Comparison of ENCODE assay signal across 8 cellular contexts in the genomic region with DNA sequence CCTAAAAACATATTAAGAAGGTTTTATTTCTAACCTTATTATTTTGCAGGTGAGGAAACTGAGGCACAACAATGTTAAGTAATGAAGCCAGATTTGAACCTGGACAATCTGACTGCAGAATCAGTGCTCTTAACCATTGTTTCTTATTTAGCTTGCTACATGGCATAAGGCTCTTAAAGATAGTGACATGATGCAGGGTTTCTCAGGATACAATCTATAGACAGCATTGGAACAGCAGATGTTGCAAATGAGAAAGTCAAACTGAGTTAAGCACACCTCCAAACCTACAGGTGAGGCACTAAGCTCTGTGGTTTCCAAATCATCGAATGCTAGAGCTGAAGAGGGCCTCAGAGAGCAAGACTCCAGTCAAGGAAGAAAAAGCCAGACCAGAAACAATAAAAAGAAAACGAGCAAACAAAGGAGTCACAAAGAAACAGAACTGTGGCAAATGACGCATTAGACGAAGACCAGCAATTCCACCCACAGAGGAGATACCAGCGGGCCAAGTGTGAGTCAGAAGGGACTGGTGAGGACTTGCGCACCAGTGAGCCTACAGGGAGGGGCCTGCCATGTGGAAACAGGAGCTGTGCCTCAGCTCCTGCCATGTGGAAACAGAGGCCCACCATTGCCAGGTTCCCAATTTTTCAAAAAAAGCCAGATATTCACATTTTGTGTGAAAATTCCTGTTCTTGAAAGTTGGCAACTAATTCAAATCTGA. TPM values are rescaled to one million over a fixed set of nuclear protein-coding genes. Genes with fewer than 3 reads are reported as not detected.
DNase-seq lines count a peak whose midpoint lies in the region; TF ChIP-seq lines count a peak whose summit lies in the region.

No MANE protein-coding gene starts in this region.

- peaks cover 0 to 3% (median 2%) of the 10 kb centered on the region in 3 donors for H3K27me3 Mint-ChIP-seq in immature natural killer cell (ENCODE audit: low read depth in 3 of 3)

- DNase-seq in GM12865 (ENCODE audit: low read depth) (peak; percentile 95), NCI-H446 treated with DMSO at 0.1 percent for 48 hours (lab: John Stamatoyannopoulos, UW) (peak; percentile 39), immature natural killer cell (peak; percentile 53 to 72 (median 59)), NCI-H1105 (lab: John Stamatoyannopoulos, UW) (no peak), GM19240 (ENCODE audit: insufficient read length, low spot score) (no peak)
- DNase-seq in activated T-helper 1 cell treated with anti-CD3 and anti-CD28 coated beads, Interleukin-2, amount 50 U/mL, for 16 hours (ENCODE audit: low read depth in 1 of 2, low spot score in 1 of 2), result peak; percentile 36 to 67
- peak; percentile 31 to 64 for DNase-seq in stimulated activated CD8-positive, alpha-beta memory T cell treated with anti-CD3 and anti-CD28 coated beads, Interleukin-4, amount 100 ng/mL, for 4 hours (ENCODE audit: low read depth in 2 of 2, low spot score in 1 of 2)

- no peaks in the 10 kb centered on the region for H3K9me3 ChIP-seq in HEK293 (ENCODE audit: control insufficient read depth, insufficient read depth, low read depth, low read length)

- H3K4me3 ChIP-seq in GM12865 (ENCODE audit: low read depth, low read length), result peak overlapping the region; percentile 37
- no peak overlapping the region for H3K4me3 ChIP-seq in HEK293 (ENCODE audit: low read depth, low read length)

- H3K36me3 Mint-ChIP-seq in immature natural killer cell, result no peaks in the 10 kb centered on the region

- peaks cover 77 to 96% of the 10 kb centered on the region in 2 donors for H3K4me1 Mint-ChIP-seq in immature natural killer cell

- H3K4me3 Mint-ChIP-seq in immature natural killer cell, result peak overlapping the region; percentile 13 to 67 (median 15)

- H3K27ac Mint-ChIP-seq in immature natural killer cell, result peak overlapping the region; percentile 83 to 98 (median 89)

- no peaks in the 10 kb centered on the region for H3K9me3 Mint-ChIP-seq in immature natural killer cell

- POLR2A ChIA-PET in HEK293 (lab: Yijun Ruan, JAX), result no interaction called here

- CTCF ChIA-PET in HEK293 (lab: Yijun Ruan, JAX), result interaction anchor here (0.6 to 1.1 kb wide), 2 partner anchors 14 to 761 kb away, joined by 3 read pairs; a partner anchor contains a TSS

- H3K36me3 ChIP-seq in HEK293 (ENCODE audit: control insufficient read depth in 2 of 2, insufficient read depth in 1 of 2, low read length in 2 of 2), result no peaks in the 10 kb centered on the region

- TF ChIP-seq CTCF in GM12865 (IDR thresholded peaks at IDR 0.05; ENCODE audit: insufficient read depth, low read depth, low read length, missing control alignments) (no peak), HEK293 (tag by site-specific recombination; IDR thresholded peaks at IDR 0.05) (no peak)

- no peaks in the 10 kb centered on the region; the same call in none of the 2 replicates for H3K4me1 ChIP-seq in HEK293 (ENCODE audit: control insufficient read depth, insufficient read depth, low read length)

- H3K27ac ChIP-seq in HEK293 (ENCODE audit: extremely low read depth, low read depth, low read length), result no peak overlapping the region

TF ChIP-seq in HEK293, 187 proteins besides CTCF, POLR2A, EP300 and RAD21:
- TF ChIP-seq ZBTB1 (tag by site-specific recombination; IDR thresholded peaks at IDR 0.05) (no peak), ZNF140 (tag by site-specific recombination; IDR thresholded peaks at IDR 0.05) (peak; percentile 98), ZNF335 (tag by site-specific recombination; conservative IDR thresholded peaks at IDR 0.05) (0 out of 2 replicates have a peak, but pooled peaks have one; percentile 26), ZNF629 (tag by site-specific recombination; IDR thresholded peaks at IDR 0.05) (peak; percentile 55), ZNF292 (tag by site-specific recombination; IDR thresholded peaks at IDR 0.05; ENCODE audit: borderline replicate concordance, low read depth) (no peak), ZFP37 (tag by site-specific recombination; IDR thresholded peaks at IDR 0.05) (no peak), ZNF530 (tag by site-specific recombination; IDR thresholded peaks at IDR 0.05; ENCODE audit: low read depth) (no peak), ZNF2 (tag by site-specific recombination; IDR thresholded peaks at IDR 0.05) (peak; percentile 64; the same call in 1 of the 2 replicates), MZF1 (tag by site-specific recombination; IDR thresholded peaks at IDR 0.05; ENCODE audit: borderline replicate concordance) (no peak), KLF16 (tag by site-specific recombination; IDR thresholded peaks at IDR 0.05) (no peak), PRDM1 (tag by site-specific recombination; IDR thresholded peaks at IDR 0.05) (peak; percentile 61), ZFHX2 (tag by site-specific recombination; conservative IDR thresholded peaks at IDR 0.05) (peak; percentile 53), SCRT1 (tag by site-specific recombination; IDR thresholded peaks at IDR 0.05; ENCODE audit: borderline replicate concordance) (no peak), ZNF571 (tag by site-specific recombination; IDR thresholded peaks at IDR 0.05) (no peak), MEIS1 (CRISPR knock-in tag; IDR thresholded peaks at IDR 0.05; ENCODE audit: borderline replicate concordance) (no peak), ZNF394 (tag by site-specific recombination; IDR thresholded peaks at IDR 0.05; ENCODE audit: borderline replicate concordance) (no peak), TRIM28 (IDR thresholded peaks at IDR 0.05; ENCODE audit: borderline replicate concordance, low read length) (no peak), ZNF350 (tag by site-specific recombination; IDR thresholded peaks at IDR 0.05) (no peak), GLIS1 (tag by site-specific recombination; IDR thresholded peaks at IDR 0.05) (no peak), SP7 (tag by site-specific recombination; IDR thresholded peaks at IDR 0.05) (0 out of 2 replicates have a peak, but pooled peaks have one; percentile 19), ZNF555 (tag by site-specific recombination; conservative IDR thresholded peaks at IDR 0.05) (no peak), GLIS2 (tag by site-specific recombination; IDR thresholded peaks at IDR 0.05) (no peak), ZSCAN16 (tag by site-specific recombination; IDR thresholded peaks at IDR 0.05) (no peak), ZNF660 (tag by site-specific recombination; IDR thresholded peaks at IDR 0.05) (no peak), ZNF600 (tag by site-specific recombination; IDR thresholded peaks at IDR 0.05) (peak; percentile 85), HOXD13 (CRISPR knock-in tag; IDR thresholded peaks at IDR 0.05; ENCODE audit: borderline replicate concordance) (no peak), ZFP69B (tag by site-specific recombination; IDR thresholded peaks at IDR 0.05) (no peak), EGR2 (tag by site-specific recombination; IDR thresholded peaks at IDR 0.05; ENCODE audit: low read depth) (0 out of 2 replicates have a peak, but pooled peaks have one; percentile 16)

RNA-seq across cellular contexts. Expression of a gene that starts 14.4 kb away (rescaled TPM):
- 100 to 1,000 TPM in 1 of 3 donors, 10 to 100 TPM in 2; 68.6 to 112 (median 69.9) TPM for polyA plus RNA-seq in immature natural killer cell

Comparison
In these comparisons a context has a peak if more than half of its experiments do, and no peak if none do; other contexts are left out.
1. DNase-seq: peak in GM12865 (single experiment), NCI-H446 treated with DMSO at 0.1 percent for 48 hours (single experiment), activated T-helper 1 cell treated with anti-CD3 and anti-CD28 coated beads, Interleukin-2, amount 50 U/mL, for 16 hours (2 of 2), immature natural killer cell (3 of 3) and stimulated activated CD8-positive, alpha-beta memory T cell treated with anti-CD3 and anti-CD28 coated beads, Interleukin-4, amount 100 ng/mL, for 4 hours (2 of 2); none in NCI-H1105 (single experiment) and GM19240 (single experiment).